ENCODE assay signal across 8 cellular contexts in the genomic region with DNA sequence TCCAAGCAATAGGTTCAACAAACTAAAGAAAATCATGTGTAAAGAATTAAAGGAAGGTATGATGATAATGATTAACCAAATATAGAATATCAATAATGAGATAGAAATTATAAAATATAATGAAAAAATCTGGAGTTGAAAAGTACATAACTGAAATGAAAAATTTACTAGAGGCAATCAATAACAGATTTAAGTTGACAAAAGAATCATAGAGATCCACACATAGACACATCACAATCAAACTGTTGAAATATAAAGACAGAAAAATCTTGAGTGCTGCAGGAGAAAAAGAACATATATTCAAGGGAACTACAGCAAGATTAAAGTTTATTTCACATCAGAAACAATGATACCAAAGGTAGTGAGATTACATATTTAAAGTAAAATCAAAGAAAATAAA.
"Had no signal": no experiment of that assay in that cellular context is flagged by ENCODE, and none has a peak within 500 bp of the region (broad histone marks: within the 10 kb centered on the region; RNA-seq: fewer than 3 reads in every experiment).

No MANE protein-coding gene starts in this region.

- DNase-seq: H9, HCEC 1CT, HFFc6, KG1 had no signal

- ATAC-seq: GM23338, HepG2 had no signal

- FAIRE-seq: H1, H54, HepG2 had no signal

- H3K4me3 ChIP-seq: GM23338 had no signal
